In genomic region chrX:104347860-104348259, GRCh38 we compare ENCODE assay signal across 26 cellular contexts.
DNase-seq lines count a peak whose midpoint lies in the region; ATAC-seq and TF ChIP-seq lines count a peak whose summit lies in the region.
"Had no signal": no experiment of that assay in that cellular context is flagged by ENCODE, and none has a peak within 500 bp of the region (broad histone marks: within the 10 kb centered on the region; RNA-seq: fewer than 3 reads in every experiment).

No MANE protein-coding gene starts in this region.

- peaks cover 54% of the 10 kb centered on the region for H3K4me1 Mint-ChIP-seq in Calu3 (ENCODE audit: low read depth, unreplicated experiment)
- H3K4me1 Mint-ChIP-seq: stimulated activated naive CD8-positive, alpha-beta T cell treated with anti-CD3 and anti-CD28 coated beads, Interleukin-15, amount 100 ng/mL, for 72 hours had no signal

- no peaks in the 10 kb centered on the region for H3K27me3 Mint-ChIP-seq in Calu3 (ENCODE audit: unreplicated experiment)
- H3K27me3 Mint-ChIP-seq: brain had no signal

- peak overlapping the region; percentile 47 for H3K4me3 Mint-ChIP-seq in Calu3 (ENCODE audit: low read depth, unreplicated experiment)
- H3K4me3 Mint-ChIP-seq: brain; CD4-positive, CD25-positive, alpha-beta regulatory T cell; stimulated activated naive CD8-positive, alpha-beta T cell treated with anti-CD3 and anti-CD28 coated beads, Interleukin-15, amount 100 ng/mL, for 72 hours had no signal

- H3K36me3 ChIP-seq in H7 (replicated peaks; ENCODE audit: control insufficient read depth, insufficient read depth, low read length), result no peaks in the 10 kb centered on the region
- H3K36me3 ChIP-seq: spleen, thoracic aorta, vagina had no signal

- no peaks in the 10 kb centered on the region for H3K9me3 Mint-ChIP-seq in Calu3 (ENCODE audit: low read depth, unreplicated experiment)
- no peaks in the 10 kb centered on the region for H3K9me3 Mint-ChIP-seq in activated naive CD4-positive, alpha-beta T cell treated with anti-CD3 and anti-CD28 coated beads, Interleukin-2, amount 50 U/mL, for 72 hours
- H3K9me3 Mint-ChIP-seq: stimulated activated naive CD8-positive, alpha-beta T cell treated with anti-CD3 and anti-CD28 coated beads, Interleukin-15, amount 100 ng/mL, for 72 hours had no signal

- H3K27ac Mint-ChIP-seq in Calu3 (ENCODE audit: unreplicated experiment), result peak overlapping the region; percentile 69
- H3K27ac Mint-ChIP-seq in activated naive CD4-positive, alpha-beta T cell treated with anti-CD3 and anti-CD28 coated beads, Interleukin-2, amount 50 U/mL, for 72 hours, result no peak overlapping the region
- H3K27ac Mint-ChIP-seq: brain; CD4-positive, CD25-positive, alpha-beta regulatory T cell; stimulated activated naive CD8-positive, alpha-beta T cell treated with anti-CD3 and anti-CD28 coated beads, Interleukin-15, amount 100 ng/mL, for 72 hours had no signal

- no peaks in the 10 kb centered on the region for H3K27me3 ChIP-seq in H7 (ENCODE audit: control insufficient read depth, insufficient read depth, low read length)
- H3K27me3 ChIP-seq: vagina had no signal

- CTCF ChIA-PET in Calu3 (lab: Charles Lee), result no interaction called here

- no peak overlapping the region for H3K4me3 ChIP-seq in H7 (ENCODE audit: insufficient read depth, low read depth, low read length)
- H3K4me3 ChIP-seq: A549, spleen, thoracic aorta, vagina had no signal

- intact Hi-C loops in Calu3 (cut with micrococcal nuclease; ENCODE audit: unreplicated experiment), result no loop called here

- no peak for TF ChIP-seq CTCF in Calu3 (IDR thresholded peaks at IDR 0.05; ENCODE audit: unreplicated experiment)

- ATAC-seq in activated naive CD4-positive, alpha-beta T cell treated with anti-CD3 and anti-CD28 coated beads, Interleukin-2, amount 50 U/mL, for 72 hours, result no peak
- ATAC-seq: A549; right cardiac atrium; stimulated activated naive CD8-positive, alpha-beta T cell treated with anti-CD3 and anti-CD28 coated beads, Interleukin-15, amount 100 ng/mL, for 72 hours had no signal

- no TSS peak for BruUV-seq in Calu3 (replicated peaks; lab: Mats Ljungman, UMichigan)

- DNase-seq in Calu3 (peak; percentile 33), M059J (ENCODE audit: low read depth) (peak; percentile 66), amniotic epithelial cell (ENCODE audit: low read depth) (peak; percentile 95), glomerular visceral epithelial cell (ENCODE audit: extremely low spot score) (peak; percentile 37), H7 (no peak), kidney tubule cell (ENCODE audit: low spot score) (no peak)
- DNase-seq in activated CD4-positive, alpha-beta T cell treated with anti-CD3 and anti-CD28 coated beads for 4 hours, result no peak
- DNase-seq in activated naive CD4-positive, alpha-beta T cell treated with anti-CD3 and anti-CD28 coated beads, Interleukin-2, amount 50 U/mL, for 72 hours (ENCODE audit: low spot score in 2 of 2), result no peak
- DNase-seq: activated CD4-positive, CD25-positive, alpha-beta regulatory T cell; activated naive CD4-positive, alpha-beta T cell treated with Interleukin-2 at 50 U/mL for 16 hours; CD4-positive, CD25-positive, alpha-beta regulatory T cell; GOT3; MM.1S; NCI-H1436 treated with DMSO at 0.1 percent for 48 hours; NCI-H446; NCI-H774; posterior cingulate gyrus; right cardiac atrium; spleen; stimulated activated CD4-positive, alpha-beta T cell treated with anti-CD3 and anti-CD28 coated beads, Interleukin-2, amount 100 ng/mL, for 24 hours; stimulated activated naive CD8-positive, alpha-beta T cell treated with anti-CD3 and anti-CD28 coated beads, Interleukin-15, amount 100 ng/mL, for 72 hours; T-helper 1 cell had no signal

- peaks cover 13% of the 10 kb centered on the region for H3K36me3 Mint-ChIP-seq in Calu3 (ENCODE audit: insufficient read depth, unreplicated experiment)
- H3K36me3 Mint-ChIP-seq in activated naive CD4-positive, alpha-beta T cell treated with anti-CD3 and anti-CD28 coated beads, Interleukin-2, amount 50 U/mL, for 72 hours, result no peaks in the 10 kb centered on the region
- H3K36me3 Mint-ChIP-seq: brain; CD4-positive, CD25-positive, alpha-beta regulatory T cell had no signal

Comparison
In these comparisons a context has a peak if more than half of its experiments do, and no peak if none do; other contexts are left out.
1. DNase-seq: peak in Calu3 (single experiment), M059J (single experiment), amniotic epithelial cell (single experiment) and glomerular visceral epithelial cell (single experiment); none in activated CD4-positive, alpha-beta T cell treated with anti-CD3 and anti-CD28 coated beads for 4 hours (0 of 2), H7 (single experiment), activated naive CD4-positive, alpha-beta T cell treated with anti-CD3 and anti-CD28 coated beads, Interleukin-2, amount 50 U/mL, for 72 hours (0 of 2) and kidney tubule cell (single experiment).